ENCODE assay signal across 29 cellular contexts in genomic region chr21:14594967-14595366, GRCh38. TPM values are rescaled to one million over a fixed set of nuclear protein-coding genes. Genes with fewer than 3 reads are reported as not detected.
"Had no signal": no experiment of that assay in that cellular context is flagged by ENCODE, and none has a peak within 500 bp of the region (broad histone marks: within the 10 kb centered on the region; RNA-seq: fewer than 3 reads in every experiment).

No MANE protein-coding gene starts in this region.

- H3K27me3 Mint-ChIP-seq: naive B cell; progenitor cell of endocrine pancreas; stimulated activated naive CD8-positive, alpha-beta T cell treated with anti-CD3 and anti-CD28 coated beads, Interleukin-15, Interleukin-2, amounts not matched to agents 100 ng/mL and 50 ng/mL, for 24 hours had no signal

- H3K27ac ChIP-seq: heart left ventricle, left lung, lower lobe of right lung, right atrium auricular region, right lobe of liver, suprapubic skin, thoracic aorta, tibial artery, upper lobe of right lung had no signal

- FAIRE-seq: urothelium cell line had no signal

- H3K36me3 Mint-ChIP-seq: naive B cell had no signal

- ATAC-seq: heart left ventricle, left cardiac atrium, left lung, lower lobe of right lung, right lobe of liver, upper lobe of right lung had no signal

- H3K27ac Mint-ChIP-seq: nephron; progenitor cell of endocrine pancreas; stimulated activated naive CD8-positive, alpha-beta T cell treated with anti-CD3 and anti-CD28 coated beads, Interleukin-15, Interleukin-2, amounts not matched to agents 100 ng/mL and 50 ng/mL, for 24 hours had no signal

- H3K27me3 ChIP-seq: heart left ventricle, left lung, right atrium auricular region, right lobe of liver, suprapubic skin, tibial artery, upper lobe of right lung had no signal

- H3K9me3 ChIP-seq: left lung, lower lobe of right lung, right atrium auricular region, right lobe of liver, suprapubic skin, thoracic aorta, upper lobe of right lung had no signal

- H3K36me3 ChIP-seq: heart left ventricle, left lung, lower lobe of right lung, right atrium auricular region, right lobe of liver, suprapubic skin, thoracic aorta, tibial artery, upper lobe of right lung had no signal

- H3K4me3 Mint-ChIP-seq: nephron; neural crest cell; stimulated activated naive CD8-positive, alpha-beta T cell treated with anti-CD3 and anti-CD28 coated beads, Interleukin-15, Interleukin-2, amounts not matched to agents 100 ng/mL and 50 ng/mL, for 24 hours had no signal

- H3K4me3 ChIP-seq: heart left ventricle, left lung, lower lobe of right lung, right atrium auricular region, right lobe of liver, smooth muscle cell, suprapubic skin, thoracic aorta, tibial artery, upper lobe of right lung had no signal

- H3K4me1 ChIP-seq: right atrium auricular region, suprapubic skin, tibial artery had no signal

- DNase-seq: glutamatergic neuron; heart left ventricle; hypothalamus; islet precursor cell; left cardiac atrium; left lung; lower lobe of right lung; mammary epithelial cell; mesenchymal stem cell; naive B cell; nucleus accumbens; right lobe of liver; stimulated activated CD4-positive, alpha-beta T cell treated with anti-CD3 and anti-CD28 coated beads, Interleukin-1b, Interleukin-23, amount 100 ng/mL, for 48 hours; stimulated activated CD4-positive, alpha-beta T cell treated with anti-CD3 and anti-CD28 coated beads, Interleukin-2, amount 100 ng/mL, for 48 hours; stimulated activated naive CD4-positive, alpha-beta T cell; tibial artery; trophoblast cell; upper lobe of right lung had no signal

RNA-seq across cellular contexts. Expression of gene SAMSN1, which starts 48.9 kb away (rescaled TPM):
- total RNA-seq: mammary epithelial cell, neural crest cell, osteocyte, progenitor cell of endocrine pancreas, renal cortical epithelial cell had no signal
- polyA plus RNA-seq: mammary epithelial cell, smooth muscle cell had no signal
